In genomic region chr5:176822426-176823075, GRCh38 we compare ENCODE assay signal across 2 cellular contexts.
TF ChIP-seq lines count a peak whose summit lies in the region.

No MANE protein-coding gene starts in this region.

TF ChIP-seq in Ishikawa, 13 proteins besides CTCF, POLR2A, EP300 and RAD21 (continued from another document):
- no peak for TF ChIP-seq REST (IDR thresholded peaks at IDR 0.05; ENCODE audit: low read depth)
- TF ChIP-seq TAF1 (IDR thresholded peaks at IDR 0.05; ENCODE audit: low read depth): no peak
- peak; percentile 63 for TF ChIP-seq NFIC (IDR thresholded peaks at IDR 0.05)
- no peak for TF ChIP-seq CEBPB (IDR thresholded peaks at IDR 0.05)
- no peak for TF ChIP-seq FOXM1 (IDR thresholded peaks at IDR 0.05; ENCODE audit: borderline replicate concordance, low read depth)

TF ChIP-seq in neural cell, 6 proteins besides CTCF, POLR2A, EP300 and RAD21 (continued from another document):
- no peak for TF ChIP-seq TAF1 (IDR thresholded peaks at IDR 0.05; ENCODE audit: low read depth)
- no peak for TF ChIP-seq MXI1 (conservative IDR thresholded peaks at IDR 0.05; ENCODE audit: poor library complexity, severe bottlenecking)
